28 cellular contexts compared by ENCODE assay signal in genomic region chr16:7107436-7107835, GRCh38.
"Had no signal": no experiment of that assay in that cellular context is flagged by ENCODE, and none has a peak within 500 bp of the region (broad histone marks: within the 10 kb centered on the region; RNA-seq: fewer than 3 reads in every experiment).

No MANE protein-coding gene starts in this region.

- DNase-seq: activated effector memory CD4-positive, alpha-beta T cell treated with anti-CD3 and anti-CD28 coated beads, Interleukin-2, amount 50 U/mL, for 16 hours; activated effector memory CD4-positive, alpha-beta T cell treated with Interleukin-2 at 50 U/mL for 16 hours; activated gamma-delta T cell; activated gamma-delta T cell treated with Interleukin-2 at 50 U/mL for 16 hours; activated naive CD4-positive, alpha-beta T cell; activated naive CD4-positive, alpha-beta T cell treated with anti-CD3 and anti-CD28 coated beads for 36 hours; activated naive CD4-positive, alpha-beta T cell treated with anti-CD3 and anti-CD28 coated beads, Interleukin-2, amount 10 ng/mL, durations not matched to agents 7 days and 5 days; activated naive CD4-positive, alpha-beta T cell treated with anti-CD3 and anti-CD28 coated beads, Interleukin-2, amount 50 U/mL, for 16 hours; activated naive CD4-positive, alpha-beta T cell treated with Interleukin-2 at 50 U/mL for 16 hours; activated naive CD8-positive, alpha-beta T cell treated with anti-CD3 and anti-CD28 coated beads for 36 hours; activated naive CD8-positive, alpha-beta T cell treated with anti-CD3 and anti-CD28 coated beads, Interleukin-2, amount 10 ng/mL, durations not matched to agents 7 days and 5 days; activated naive CD8-positive, alpha-beta T cell treated with anti-CD3 and anti-CD28 coated beads, Interleukin-2, amount 50 U/mL, for 24 hours; activated T-cell treated with anti-CD3 and anti-CD28 coated beads, Interleukin-2, amount 50 U/mL, for 1 hour; activated T-cell treated with anti-CD3 and anti-CD28 coated beads, Interleukin-2, amount 50 U/mL, for 24 hours; activated T-cell treated with anti-CD3 and anti-CD28 coated beads, Interleukin-2, amount 50 U/mL, for 4 hours; activated T-cell treated with anti-CD3 and anti-CD28 coated beads, Interleukin-2, amount 50 U/mL, for 48 hours; activated T-cell treated with anti-CD3 and anti-CD28 coated beads, Interleukin-2, amount 50 U/mL, for 72 hours; adrenal gland; amniotic stem cell; amygdala; anterior cingulate cortex; aorta; body of pancreas; brain microvascular endothelial cell; central memory CD4-positive, alpha-beta T cell; cerebellar nuclear complex had no signal

- ATAC-seq: activated naive CD4-positive, alpha-beta T cell treated with anti-CD3 and anti-CD28 coated beads, Interleukin-2, amount 50 U/mL, for 72 hours; activated naive CD8-positive, alpha-beta T cell treated with anti-CD3 and anti-CD28 coated beads, Interleukin-2, amount 50 U/mL, for 24 hours; activated T-cell treated with anti-CD3 and anti-CD28 coated beads, Interleukin-2, amount 50 U/mL, for 4 hours; activated T-cell treated with anti-CD3 and anti-CD28 coated beads, Interleukin-2, amount 50 U/mL, for 72 hours; activated T-helper 17 cell treated with anti-CD3 and anti-CD28 coated beads, Interleukin-2, amount 50 U/mL, for 72 hours; body of pancreas had no signal
